1 cellular context compared by ENCODE assay signal in genomic region chr5:125834438-125835147, GRCh38.
TF ChIP-seq lines count a peak whose summit lies in the region.

No MANE protein-coding gene starts in this region.

TF ChIP-seq in HEK293, 187 proteins besides CTCF, POLR2A, EP300 and RAD21 (continued from another document):
- TF ChIP-seq ZBTB11 (tag by site-specific recombination; conservative IDR thresholded peaks at IDR 0.05; ENCODE audit: low read depth) (no peak), ZNF677 (tag by site-specific recombination; IDR thresholded peaks at IDR 0.05) (no peak)
